Comparison of ENCODE assay signal across 3 cellular contexts in the genomic region with DNA sequence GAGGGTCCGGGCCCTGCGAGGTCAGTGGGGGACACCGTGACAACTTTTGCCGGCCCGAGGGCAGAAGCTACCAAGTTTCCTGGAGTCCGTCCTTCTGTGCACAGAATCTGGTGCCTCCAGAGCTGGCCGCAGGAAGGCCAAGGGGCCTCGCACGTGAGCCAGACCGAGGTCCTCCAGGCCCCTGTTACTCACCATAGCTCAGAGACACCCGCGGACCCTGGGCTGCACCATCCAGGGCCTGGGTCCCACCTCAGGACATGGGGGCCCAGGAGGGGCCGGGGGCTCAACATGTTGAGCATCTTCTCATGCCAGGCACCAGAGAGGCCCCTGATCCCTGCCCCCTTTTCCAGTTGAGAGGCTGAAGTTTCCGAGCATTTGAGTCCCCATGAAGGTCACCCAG.
"Had no signal": no experiment of that assay in that cellular context is flagged by ENCODE, and none has a peak within 500 bp of the region (broad histone marks: within the 10 kb centered on the region; RNA-seq: fewer than 3 reads in every experiment).

No MANE protein-coding gene starts in this region.

- H3K4me3 ChIP-seq: GM12878 had no signal

- ATAC-seq: GM12878 had no signal

- DNase-seq: GDM1, GF-D8 had no signal
